In the genomic region with DNA sequence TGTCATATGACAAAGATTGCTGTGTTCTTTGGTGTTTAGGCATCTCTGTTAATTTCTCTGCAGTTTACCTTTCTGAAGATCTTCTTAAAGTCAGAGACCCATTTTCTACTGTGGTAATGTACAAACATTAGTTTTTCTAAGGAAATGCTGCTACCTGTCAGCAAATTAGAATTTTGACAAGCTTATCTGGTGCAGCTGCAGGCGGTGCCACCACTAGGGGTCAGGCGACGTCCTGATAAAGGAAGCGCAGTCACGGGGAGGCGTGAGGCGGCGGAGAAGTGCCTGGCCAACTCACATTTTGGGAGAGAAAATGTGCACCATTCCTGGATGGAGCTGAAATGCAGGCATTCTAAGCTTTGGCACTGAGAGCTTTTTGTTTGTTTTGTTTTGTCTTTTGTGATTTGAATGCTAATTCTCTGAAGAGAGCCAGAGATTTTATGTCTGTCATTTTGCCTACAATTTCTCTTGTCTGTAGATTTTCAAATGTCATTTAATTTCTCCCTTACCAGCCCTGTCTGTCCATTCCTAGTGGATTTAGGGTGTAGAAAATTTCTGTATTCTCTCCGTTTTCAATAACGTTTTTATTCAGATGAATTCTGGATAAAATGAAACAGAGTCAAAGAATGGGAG, we compare ENCODE assay signal across 8 cellular contexts. TPM values are rescaled to one million over a fixed set of nuclear protein-coding genes. Genes with fewer than 3 reads are reported as not detected.
DNase-seq lines count a peak whose midpoint lies in the region; ATAC-seq and TF ChIP-seq lines count a peak whose summit lies in the region.

No MANE protein-coding gene starts in this region.

- TF ChIP-seq EP300 in transverse colon (IDR thresholded peaks at IDR 0.05; ENCODE audit: low read depth): no peak

- H3K4ac ChIP-seq in trophoblast cell (ENCODE audit: low read depth, low read length): no peak overlapping the region

- H3K4me3 ChIP-seq in DND-41 (ENCODE audit: low read depth in 1 of 2, low read length in 2 of 2): no peak overlapping the region
- H3K4me3 ChIP-seq in trophoblast cell (ENCODE audit: low read depth, low read length): no peak overlapping the region
- no peak overlapping the region for H3K4me3 ChIP-seq in transverse colon

- H3K23ac ChIP-seq in trophoblast cell (ENCODE audit: low read length): no peak overlapping the region

- H3K27me3 ChIP-seq in DND-41 (ENCODE audit: insufficient read depth, low read length, poor library complexity) (peaks cover 15% of the 10 kb centered on the region), trophoblast cell (ENCODE audit: insufficient read depth, low read length) (no peaks in the 10 kb centered on the region), transverse colon (peaks cover 7% of the 10 kb centered on the region)

- H3K9ac ChIP-seq in DND-41 (ENCODE audit: low read depth, low read length): no peak overlapping the region
- no peak overlapping the region for H3K9ac ChIP-seq in trophoblast cell (ENCODE audit: low read length)

- H3K79me1 ChIP-seq in trophoblast cell (ENCODE audit: low read length): peaks cover 2% of the 10 kb centered on the region

- intact Hi-C loops in transverse colon (cut with DNase I; ENCODE audit: low total_unique reads): loop anchor here (5.0 kb wide), 1 partner anchor 359 kb away; no protein-coding TSS in a partner anchor

- H3K18ac ChIP-seq in trophoblast cell (ENCODE audit: low read length): no peak overlapping the region

- H2BK5ac ChIP-seq in trophoblast cell (ENCODE audit: low read depth, low read length, poor library complexity): no peak overlapping the region

- H3K36me3 ChIP-seq in DND-41 (ENCODE audit: insufficient read depth, low read length) (no peaks in the 10 kb centered on the region), trophoblast cell (ENCODE audit: control insufficient read depth in 1 of 2, insufficient read depth in 2 of 2, low read length in 2 of 2) (no peaks in the 10 kb centered on the region), transverse colon (no peaks in the 10 kb centered on the region)

- no peaks in the 10 kb centered on the region for H3K9me3 ChIP-seq in DND-41 (ENCODE audit: insufficient read depth, low read length, severe bottlenecking)
- H3K9me3 ChIP-seq in trophoblast cell (ENCODE audit: insufficient read depth, low read depth, low read length): no peaks in the 10 kb centered on the region
- no peaks in the 10 kb centered on the region for H3K9me3 ChIP-seq in transverse colon

- no peaks in the 10 kb centered on the region for H3K79me2 ChIP-seq in DND-41 (ENCODE audit: insufficient read depth, low read length)
- no peaks in the 10 kb centered on the region for H3K79me2 ChIP-seq in trophoblast cell (ENCODE audit: control insufficient read depth, insufficient read depth, low read length, poor library complexity)

- H2BK120ac ChIP-seq in trophoblast cell (ENCODE audit: insufficient read depth, low read length, poor library complexity): no peak overlapping the region

- H4K12ac ChIP-seq in trophoblast cell (ENCODE audit: low read depth, low read length): no peak overlapping the region

- H4K20me1 ChIP-seq in DND-41 (ENCODE audit: insufficient read depth, low read length): no peaks in the 10 kb centered on the region; the same call in 1 of the 2 replicates

- H3K4me1 ChIP-seq in DND-41 (ENCODE audit: insufficient read depth, low read length): no peaks in the 10 kb centered on the region
- H3K4me1 ChIP-seq in trophoblast cell (ENCODE audit: control insufficient read depth in 1 of 2, insufficient read depth in 2 of 2, low read length in 2 of 2): peaks cover 3 to 4% of the 10 kb centered on the region in 2 experiments
- no peaks in the 10 kb centered on the region for H3K4me1 ChIP-seq in transverse colon

- DNase-seq in DND-41 (peak; percentile 78), LoVo (ENCODE audit: low spot score) (peak; percentile 68), SK-N-DZ (ENCODE audit: low spot score) (peak; percentile 74), germinal center (ENCODE audit: low spot score) (peak; percentile 56), trophoblast cell (peak; percentile 89 to 91), transverse colon (peak; percentile 87)
- DNase-seq in activated gamma-delta T cell treated with anti-CD3 and anti-CD28 coated beads, Interleukin-2, amount 50 U/mL, for 16 hours (ENCODE audit: low read depth): peak; percentile 62

- no peak overlapping the region for H2AK5ac ChIP-seq in trophoblast cell (ENCODE audit: low read length)

- no peak overlapping the region for H3K4me2 ChIP-seq in DND-41 (ENCODE audit: insufficient read depth, low read length)
- no peak overlapping the region for H3K4me2 ChIP-seq in trophoblast cell (ENCODE audit: low read length)

- H4K91ac ChIP-seq in trophoblast cell (ENCODE audit: low read depth, low read length): no peak overlapping the region

- no peak for TF ChIP-seq POLR2A in transverse colon (IDR thresholded peaks at IDR 0.05)

- in situ Hi-C loops in transverse colon (cut with MboI; ENCODE audit: low pct_ligation_motif_present in 1 of 4, low pct_unique_long_range_greater_than_20kb in 1 of 4, low sequenced_read_pairs in 3 of 4): loop anchor here (5.0 to 25.0 kb wide), 4 partner anchors 63 to 364 kb away; no protein-coding TSS in a partner anchor

- H2AFZ ChIP-seq in DND-41 (ENCODE audit: low read depth, low read length) (no peak overlapping the region), trophoblast cell (ENCODE audit: insufficient read depth, low read length, poor library complexity) (no peak overlapping the region)

- TF ChIP-seq CTCF in DND-41 (IDR thresholded peaks at IDR 0.05; ENCODE audit: borderline replicate concordance, extremely low read depth, low read length, poor library complexity, severe bottlenecking): peak; percentile 92
- peak; percentile 83 to 93 (median 90) for TF ChIP-seq CTCF in transverse colon (IDR thresholded peaks at IDR 0.05)

- no peak overlapping the region for H3K14ac ChIP-seq in trophoblast cell (ENCODE audit: low read length)

- no peak overlapping the region for H2BK12ac ChIP-seq in trophoblast cell (ENCODE audit: low read length)

- no CpG with 5 or more reads among the region's 10 CpGs for WGBS in trophoblast cell (ENCODE audit: extremely low coverage, insufficient coverage, insufficient read length)
- WGBS in transverse colon (ENCODE audit: low coverage in 1 of 2), 2 donors: 11 to 20% methylated on average over 2 to 10 of the region's 10 CpGs

- no peak overlapping the region for H3K27ac ChIP-seq in DND-41 (ENCODE audit: low read length)
- H3K27ac ChIP-seq in trophoblast cell (ENCODE audit: low read depth, low read length): no peak overlapping the region
- no peak overlapping the region for H3K27ac ChIP-seq in transverse colon

- ATAC-seq in DND-41 (ENCODE audit: insufficient read depth, low read depth) (peak; percentile 97), GM21786 (IDR thresholded peaks at IDR 0.05; ENCODE audit: unreplicated experiment) (peak; percentile 88)

- no peak overlapping the region for H4K8ac ChIP-seq in trophoblast cell (ENCODE audit: low read depth, low read length)

RNA-seq across cellular contexts. Expression of gene SIAH2, which starts 24.9 kb away (rescaled TPM):
- polyA plus RNA-seq in SK-N-DZ (2014; cell fraction: cytosol; rRNA removed): 25.4 and 25.6 TPM in 2 replicates
- 14.9 and 19.8 TPM in 2 replicates for polyA plus RNA-seq in SK-N-DZ (2014; cell fraction: nucleus; rRNA removed)
- 85.5 and 90.6 TPM in 2 replicates for polyA plus RNA-seq in trophoblast cell (2013)
- 100 to 1,000 TPM in 1 of 4 donors, 10 to 100 TPM in 3; 24.8 to 102 (median 38.8) TPM for total RNA-seq in transverse colon
